Comparison of ENCODE assay signal across 3 cellular contexts in genomic region chr11:48237727-48238126, GRCh38.
TF ChIP-seq lines count a peak whose summit lies in the region.

No MANE protein-coding gene starts in this region.

TF ChIP-seq in HepG2, 621 proteins besides CTCF, POLR2A, EP300 and RAD21:
- no peak for TF ChIP-seq ZNF326 (CRISPR knock-in tag; IDR thresholded peaks at IDR 0.05; ENCODE audit: borderline replicate concordance)
- TF ChIP-seq BRD4 (CRISPR knock-in tag; IDR thresholded peaks at IDR 0.05), result no peak
- no peak for TF ChIP-seq RELA (CRISPR knock-in tag; IDR thresholded peaks at IDR 0.05)
- no peak for TF ChIP-seq DPF2 (CRISPR knock-in tag; IDR thresholded peaks at IDR 0.05; ENCODE audit: borderline replicate concordance, low read depth)
- TF ChIP-seq NKX3-1 (CRISPR knock-in tag; IDR thresholded peaks at IDR 0.05), result no peak
- no peak for TF ChIP-seq HNF1B (CRISPR knock-in tag; IDR thresholded peaks at IDR 0.05)
- no peak for TF ChIP-seq ZNF24 (IDR thresholded peaks at IDR 0.05)
- no peak for TF ChIP-seq ZFP37 (CRISPR knock-in tag; IDR thresholded peaks at IDR 0.05; ENCODE audit: borderline replicate concordance)
- no peak for TF ChIP-seq ZNF230 (CRISPR knock-in tag; IDR thresholded peaks at IDR 0.05)
- no peak for TF ChIP-seq ZNF207 (IDR thresholded peaks at IDR 0.05; ENCODE audit: borderline replicate concordance)
- no peak for TF ChIP-seq ASH2L (IDR thresholded peaks at IDR 0.05; ENCODE audit: insufficient read length, low read depth, low read length)
- no peak for TF ChIP-seq ZNF562 (CRISPR knock-in tag; IDR thresholded peaks at IDR 0.05; ENCODE audit: borderline replicate concordance)
- TF ChIP-seq MAFK (conservative IDR thresholded peaks at IDR 0.05 in 1 of 2, IDR thresholded peaks at IDR 0.05 in 1 of 2; ENCODE audit: low read length in 2 of 2), result peak in 1 of 2 experiments; percentile 58; a peak in 3 of 4 replicates
- no peak for TF ChIP-seq ZNF18 (CRISPR knock-in tag; IDR thresholded peaks at IDR 0.05; ENCODE audit: insufficient replicate concordance)
- TF ChIP-seq ZNF367 (CRISPR knock-in tag; IDR thresholded peaks at IDR 0.05; ENCODE audit: borderline replicate concordance), result no peak
- TF ChIP-seq MAFF (IDR thresholded peaks at IDR 0.05; ENCODE audit: low read depth, low read length), result peak; percentile 37; the same call in 1 of the 2 replicates
- TF ChIP-seq ZBTB33 (CRISPR knock-in tag; IDR thresholded peaks at IDR 0.05), result no peak

TF ChIP-seq in A549, 52 proteins besides CTCF, POLR2A, EP300 and RAD21:
- no peak for TF ChIP-seq ZFP36 (IDR thresholded peaks at IDR 0.05; ENCODE audit: borderline replicate concordance, partially characterized antibody)
- TF ChIP-seq MAFK (IDR thresholded peaks at IDR 0.05; ENCODE audit: partially characterized antibody), result peak; percentile 68
- no peak for TF ChIP-seq ZNF302 (CRISPR knock-in tag; IDR thresholded peaks at IDR 0.05)
TF ChIP-seq in A549: peak in this region for 1.

TF ChIP-seq in K562, 482 proteins besides CTCF, POLR2A, EP300 and RAD21:
- TF ChIP-seq POLR2G (IDR thresholded peaks at IDR 0.05; ENCODE audit: low read depth, low read length) (no peak), C11orf30 (IDR thresholded peaks at IDR 0.05; ENCODE audit: low read depth) (0 out of 2 replicates have a peak, but pooled peaks have one; percentile 15), BCOR (IDR thresholded peaks at IDR 0.05) (no peak), NFRKB (IDR thresholded peaks at IDR 0.05; ENCODE audit: low read depth) (no peak), ZNF830 (CRISPR knock-in tag; IDR thresholded peaks at IDR 0.05) (no peak)
